Comparison of ENCODE assay signal across 12 cellular contexts in the genomic region with DNA sequence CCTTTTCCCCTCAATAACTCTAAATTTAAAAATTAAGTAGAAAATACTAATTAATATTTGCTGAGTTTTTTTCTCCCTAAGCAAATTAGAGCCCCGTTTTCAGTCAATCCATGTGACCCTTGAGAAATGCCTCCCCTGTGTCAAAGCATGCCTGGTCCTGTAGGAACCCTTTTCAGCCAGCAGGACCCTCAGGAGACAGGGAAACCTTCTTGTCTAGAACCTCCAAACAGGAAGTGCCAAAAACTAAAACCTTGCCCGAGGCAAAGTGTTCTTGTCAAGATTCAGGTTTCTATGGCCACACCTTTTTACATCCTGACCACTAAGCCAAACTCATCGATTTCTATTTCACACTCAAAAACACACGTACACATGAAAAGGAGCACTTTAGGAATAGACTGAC.
DNase-seq lines count a peak whose midpoint lies in the region; ATAC-seq and TF ChIP-seq lines count a peak whose summit lies in the region.
"Had no signal": no experiment of that assay in that cellular context is flagged by ENCODE, and none has a peak within 500 bp of the region (broad histone marks: within the 10 kb centered on the region; RNA-seq: fewer than 3 reads in every experiment).

No MANE protein-coding gene starts in this region.

- no peaks in the 10 kb centered on the region for H4K20me1 ChIP-seq in PC-9 (ENCODE audit: insufficient read depth)

- peaks cover 16% of the 10 kb centered on the region; the same call in 1 of the 2 replicates for H3F3A ChIP-seq in PC-9 (ENCODE audit: insufficient read depth, low read depth)

- CTCF ChIA-PET in A673 (lab: Charles Lee) (no interaction called here), PC-9 (lab: Charles Lee) (no interaction called here)

- H3K36me3 ChIP-seq in A673 (ENCODE audit: insufficient read depth, low read length, poor library complexity, severe bottlenecking) (no peaks in the 10 kb centered on the region), PC-9 (ENCODE audit: low read depth) (no peaks in the 10 kb centered on the region)

- H3K9me3 ChIP-seq in A673 (ENCODE audit: low read depth, low read length, poor library complexity, severe bottlenecking) (no peaks in the 10 kb centered on the region), PC-9 (ENCODE audit: insufficient read depth, low read depth) (no peaks in the 10 kb centered on the region)

- no peaks in the 10 kb centered on the region for H3K79me2 ChIP-seq in PC-9 (ENCODE audit: low read depth)

- TF ChIP-seq CTCF in A673 (conservative IDR thresholded peaks at IDR 0.05; ENCODE audit: low read depth, low read length) (0 out of 2 replicates have a peak, but pooled peaks have one; percentile 15), PC-9 (conservative IDR thresholded peaks at IDR 0.05) (peak; percentile 61; the same call in 1 of the 2 replicates)

- H3K4me2 ChIP-seq in PC-9: peak overlapping the region; percentile 27

- intact Hi-C loops in A673 (cut with micrococcal nuclease; ENCODE audit: unreplicated experiment) (loop anchor here (1.0 to 10.0 kb wide), 4 partner anchors 87 to 273 kb away; no protein-coding TSS in a partner anchor), PC-9 (cut with micrococcal nuclease; ENCODE audit: unreplicated experiment) (loop anchor here (1.0 to 5.0 kb wide), 7 partner anchors 61 to 1070 kb away; a partner anchor contains a TSS)

- no peaks in the 10 kb centered on the region for H3K9me2 ChIP-seq in PC-9 (ENCODE audit: insufficient read depth)

- no peak for TF ChIP-seq POLR2A in erythroblast (IDR thresholded peaks at IDR 0.05; ENCODE audit: low read length)

- POLR2A ChIA-PET in A673 (lab: Charles Lee; ENCODE audit: low non-redundant PET): no interaction called here
- POLR2A ChIA-PET in PC-9 (lab: Charles Lee; ENCODE audit: unreplicated experiment): no interaction called here

- DNase-seq in A673 (ENCODE audit: low spot score) (peak; percentile 44), ELR (ENCODE audit: low read depth) (peak; percentile 58), PC-9 (peak; percentile 35 to 89), erythroblast (lab: John Stamatoyannopoulos, UW) (peak; percentile 9 to 23), NK-92 (lab: John Stamatoyannopoulos, UW; ENCODE audit: unreplicated experiment) (no peak)
- DNase-seq: GDM1, left ventricle myocardium superior, NCI-H526 had no signal

- H3K27ac ChIP-seq in A673 (ENCODE audit: low read depth, low read length, poor library complexity, severe bottlenecking): no peak overlapping the region
- H3K27ac ChIP-seq in PC-9: peak overlapping the region; percentile 0; the same call in 1 of the 2 replicates
- H3K27ac ChIP-seq: skin epidermis had no signal

- H3K4me3 ChIP-seq in A673 (ENCODE audit: low read depth, low read length, poor library complexity, severe bottlenecking) (no peak overlapping the region), PC-9 (no peak overlapping the region)
- H3K4me3 ChIP-seq: skin epidermis had no signal

- H2AFZ ChIP-seq in PC-9: no peak overlapping the region

- ATAC-seq in GM18907 (IDR thresholded peaks at IDR 0.05; ENCODE audit: unreplicated experiment): no peak
- no peak for ATAC-seq in GM21619 (IDR thresholded peaks at IDR 0.05; ENCODE audit: unreplicated experiment)
- ATAC-seq in GM21717 (IDR thresholded peaks at IDR 0.05; ENCODE audit: unreplicated experiment): no peak
- ATAC-seq: left ventricle myocardium superior had no signal

- no peaks in the 10 kb centered on the region for H3K27me3 ChIP-seq in A673 (replicated peaks; ENCODE audit: insufficient read depth, low read depth, low read length, poor library complexity)
- no peaks in the 10 kb centered on the region for H3K27me3 ChIP-seq in PC-9 (ENCODE audit: insufficient read depth, low read depth)

- BruUV-seq in A673 (replicated peaks; lab: Mats Ljungman, UMichigan) (no TSS peak), PC-9 (replicated peaks; lab: Mats Ljungman, UMichigan) (no TSS peak)

- peaks cover 10% of the 10 kb centered on the region for H3K4me1 ChIP-seq in A673 (ENCODE audit: insufficient read depth, low read length, poor library complexity, severe bottlenecking)
- H3K4me1 ChIP-seq in PC-9 (replicated peaks; ENCODE audit: insufficient read depth): peaks cover 38% of the 10 kb centered on the region
